23 cellular contexts compared by ENCODE assay signal in the genomic region with DNA sequence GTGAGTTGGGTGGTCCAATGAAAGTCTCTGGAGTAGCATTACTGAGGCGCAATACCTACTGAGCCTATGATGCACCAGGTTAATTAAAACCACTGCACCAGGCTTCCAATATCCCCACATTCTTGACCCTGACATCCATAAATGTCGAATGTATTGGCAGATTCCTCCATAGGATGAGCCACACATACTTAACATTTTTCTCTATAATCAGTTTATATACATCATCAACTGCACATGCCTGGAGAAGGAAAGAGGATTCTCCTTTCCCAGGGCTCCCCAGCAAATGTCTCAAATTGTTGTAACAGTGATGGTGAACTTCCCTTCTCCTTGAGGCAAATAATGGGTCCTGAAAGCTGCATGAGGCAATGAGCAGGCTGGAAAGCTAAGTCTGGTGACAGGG.
"Had no signal": no experiment of that assay in that cellular context is flagged by ENCODE, and none has a peak within 500 bp of the region (broad histone marks: within the 10 kb centered on the region; RNA-seq: fewer than 3 reads in every experiment).

No MANE protein-coding gene starts in this region.

- FAIRE-seq: keratinocyte had no signal

- H3K4me1 ChIP-seq: lower lobe of right lung, prostate gland, vagina had no signal

- DNase-seq: dorsolateral prefrontal cortex; effector CD4-positive, alpha-beta T cell; gastrocnemius medialis; left ventricle myocardium superior; lower lobe of right lung; mucosa of descending colon; naive B cell; stimulated activated CD4-positive, alpha-beta T cell treated with anti-CD3 and anti-CD28 coated beads, Interleukin-12 subunit alpha, Interleukin-12 subunit beta, amount 100 ng/mL, for 4 hours; stimulated activated CD4-positive, alpha-beta T cell treated with anti-CD3 and anti-CD28 coated beads, Interleukin-1b, Interleukin-23, amount 100 ng/mL, for 48 hours; stimulated activated CD4-positive, alpha-beta T cell treated with anti-CD3 and anti-CD28 coated beads, Interleukin-4, amount 100 ng/mL, for 1 hour; stimulated activated CD8-positive, alpha-beta memory T cell treated with anti-CD3 and anti-CD28 coated beads, Interleukin-4, amount 100 ng/mL, for 48 hours; stimulated activated naive CD4-positive, alpha-beta T cell treated with Interleukin-2 at 50 U/mL for 16 hours; stomach; thyroid gland had no signal

- H3K27ac ChIP-seq: dorsolateral prefrontal cortex, lower lobe of right lung, prostate gland, right atrium auricular region, stomach, thyroid gland, vagina had no signal

- H3K27me3 ChIP-seq: dorsolateral prefrontal cortex, gastrocnemius medialis, right atrium auricular region, stomach, thyroid gland, vagina had no signal

- H3K4me1 Mint-ChIP-seq: neural crest cell had no signal

- H3K9me3 ChIP-seq: gastrocnemius medialis, lower lobe of right lung, mucosa of descending colon, prostate gland, right atrium auricular region, stomach, thyroid gland, vagina had no signal

- ATAC-seq: gastrocnemius medialis; left ventricle myocardium superior; lower lobe of right lung; mucosa of descending colon; natural killer cell treated with Interleukin-12 subunit alpha and Interleukin-12 subunit beta and Interleukin-15 and Interleukin-18, amount 100 ng/mL, for 72 hours; sciatic nerve had no signal

- H3K4me3 Mint-ChIP-seq: mesothelial cell of epicardium; naive B cell; natural killer cell treated with Interleukin-12 subunit alpha and Interleukin-12 subunit beta and Interleukin-15 and Interleukin-18, amount 100 ng/mL, for 72 hours; neural crest cell had no signal

- H3K4me2 ChIP-seq: smooth muscle cell had no signal

- H3K27me3 Mint-ChIP-seq: naive B cell; natural killer cell treated with Interleukin-12 subunit alpha and Interleukin-12 subunit beta and Interleukin-15 and Interleukin-18, amount 100 ng/mL, for 72 hours had no signal

- H3K36me3 ChIP-seq: gastrocnemius medialis, lower lobe of right lung, prostate gland, right atrium auricular region, stomach, thyroid gland, vagina had no signal

- H3K27ac Mint-ChIP-seq: mesothelial cell of epicardium; natural killer cell treated with Interleukin-12 subunit alpha and Interleukin-12 subunit beta and Interleukin-15 and Interleukin-18, amount 100 ng/mL, for 72 hours had no signal

- H3K4me3 ChIP-seq: dorsolateral prefrontal cortex, gastrocnemius medialis, lower lobe of right lung, mucosa of descending colon, prostate gland, right atrium auricular region, smooth muscle cell, stomach, thyroid gland, vagina had no signal

- H3K36me3 Mint-ChIP-seq: mesothelial cell of epicardium; naive B cell; natural killer cell treated with Interleukin-12 subunit alpha and Interleukin-12 subunit beta and Interleukin-15 and Interleukin-18, amount 100 ng/mL, for 72 hours had no signal

- H3K9me3 Mint-ChIP-seq: mesothelial cell of epicardium; naive B cell; natural killer cell treated with Interleukin-12 subunit alpha and Interleukin-12 subunit beta and Interleukin-15 and Interleukin-18, amount 100 ng/mL, for 72 hours; neural crest cell had no signal
